ENCODE assay signal across 14 cellular contexts in the genomic region with DNA sequence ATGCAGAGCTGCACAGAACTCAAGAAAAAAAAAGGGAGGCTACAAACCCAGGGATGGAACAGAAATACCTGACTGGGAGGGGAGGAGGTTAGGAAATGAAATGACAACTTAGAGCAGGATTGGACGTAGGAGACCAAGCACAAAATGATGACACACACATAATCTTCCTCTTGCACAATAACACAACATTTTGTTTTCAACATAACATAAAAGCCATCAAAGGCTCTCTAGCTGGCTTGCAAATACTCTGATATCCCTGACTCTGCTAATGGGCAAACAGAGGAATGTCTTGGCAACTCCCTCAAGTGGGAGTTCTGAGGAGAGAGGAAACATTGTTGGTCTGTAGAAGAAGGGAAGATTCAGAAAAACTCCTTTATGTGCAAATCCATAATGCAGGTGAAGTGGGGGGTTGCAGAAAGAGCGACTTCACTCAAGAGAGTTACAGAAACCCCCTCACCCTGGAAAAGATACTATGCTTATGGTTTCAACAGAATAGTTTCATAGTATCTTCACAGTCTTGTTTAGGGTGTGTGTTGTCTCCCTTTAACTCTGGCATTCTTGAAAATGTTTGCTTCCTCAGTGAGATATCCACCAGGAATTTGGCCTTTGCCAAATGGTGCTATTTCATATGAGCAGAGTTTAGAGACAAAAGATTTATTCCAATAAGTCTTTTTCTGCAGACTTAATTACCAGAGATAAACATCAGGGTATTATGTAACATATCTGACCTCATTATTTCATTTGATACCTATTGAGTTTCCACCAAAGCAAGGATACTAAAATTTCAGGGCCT. TPM values are rescaled to one million over a fixed set of nuclear protein-coding genes. Genes with fewer than 3 reads are reported as not detected.
DNase-seq lines count a peak whose midpoint lies in the region; ATAC-seq, FAIRE-seq and TF ChIP-seq lines count a peak whose summit lies in the region.
"Had no signal": no experiment of that assay in that cellular context is flagged by ENCODE, and none has a peak within 500 bp of the region (broad histone marks: within the 10 kb centered on the region; RNA-seq: fewer than 3 reads in every experiment).

No MANE protein-coding gene starts in this region.

- peak overlapping the region; percentile 23 for H3K27ac Mint-ChIP-seq in chondrocyte (ENCODE audit: unreplicated experiment)
- H3K27ac Mint-ChIP-seq: activated naive CD4-positive, alpha-beta T cell treated with anti-CD3 and anti-CD28 coated beads, Interleukin-2, amount 10 ng/mL, durations not matched to agents 7 days and 5 days; B cell; T-helper 1 cell treated with Interleukin-12 subunit alpha and Interleukin-12 subunit beta and Interleukin-4 antibody, amounts not matched to agents 30 μg/mL and 1 μg/mL, for 36 hours had no signal

- H3K27me3 Mint-ChIP-seq in chondrocyte (ENCODE audit: low read depth), result no peaks in the 10 kb centered on the region
- H3K27me3 Mint-ChIP-seq: activated naive CD4-positive, alpha-beta T cell treated with anti-CD3 and anti-CD28 coated beads, Interleukin-2, amount 10 ng/mL, durations not matched to agents 7 days and 5 days; B cell had no signal

- H3K4ac ChIP-seq in mesenchymal stem cell (ENCODE audit: low read depth in 1 of 2, low read length in 2 of 2), result no peak overlapping the region

- H3K36me3 ChIP-seq in ACC112 (ENCODE audit: insufficient read depth, low read length), result 0 out of 2 replicates have a peak, but pooled peaks cover 7% of the 10 kb centered on the region
- peaks cover 26 to 37% of the 10 kb centered on the region in 2 experiments for H3K36me3 ChIP-seq in mesenchymal stem cell (ENCODE audit: control insufficient read depth in 1 of 2, insufficient read depth in 2 of 2, low read depth in 1 of 2, low read length in 2 of 2)
- peaks cover 2% of the 10 kb centered on the region for H3K36me3 ChIP-seq in BE2C

- TF ChIP-seq CTCF in chondrocyte (IDR thresholded peaks at IDR 0.05) (no peak), BE2C (IDR thresholded peaks at IDR 0.05; ENCODE audit: low read depth, low read length) (no peak)

- no peak overlapping the region for H2BK5ac ChIP-seq in mesenchymal stem cell (ENCODE audit: low read depth, low read length, poor library complexity, severe bottlenecking)

- no peak overlapping the region for H4K8ac ChIP-seq in mesenchymal stem cell (ENCODE audit: low read length)

- H2BK120ac ChIP-seq in mesenchymal stem cell (ENCODE audit: low read depth, low read length), result no peak overlapping the region

- peaks cover 61% of the 10 kb centered on the region for H3K4me1 Mint-ChIP-seq in chondrocyte (ENCODE audit: low read depth)
- H3K4me1 Mint-ChIP-seq: B cell had no signal

- H3K79me1 ChIP-seq in mesenchymal stem cell (replicated peaks; ENCODE audit: low read length, poor library complexity, severe bottlenecking), result peaks cover 4% of the 10 kb centered on the region

- no peak overlapping the region for H4K91ac ChIP-seq in mesenchymal stem cell (ENCODE audit: low read length)

- H2BK12ac ChIP-seq in mesenchymal stem cell (ENCODE audit: low read length in 2 of 2), result no peak overlapping the region

- H3K9ac ChIP-seq in mesenchymal stem cell (ENCODE audit: low read length), result peak overlapping the region; percentile 40

- no peaks in the 10 kb centered on the region for H3K79me2 ChIP-seq in ACC112 (ENCODE audit: control insufficient read depth, insufficient read depth, low read length, unreplicated experiment)

- no peak overlapping the region for H3K14ac ChIP-seq in mesenchymal stem cell (ENCODE audit: low read length in 2 of 2)

- H3K27ac ChIP-seq in ACC112 (ENCODE audit: low read depth, low read length), result peak overlapping the region; percentile 71
- peak overlapping the region; percentile 31 for H3K27ac ChIP-seq in mesenchymal stem cell (ENCODE audit: low read length, poor library complexity, severe bottlenecking)

- WGBS in mesenchymal stem cell, result 0% methylated on average over 1 of the region's 2 CpGs

- H2AFZ ChIP-seq in ACC112 (ENCODE audit: low read length, unreplicated experiment) (no peak overlapping the region), mesenchymal stem cell (ENCODE audit: low read depth, low read length) (no peak overlapping the region)

- peaks cover 12% of the 10 kb centered on the region for H3K36me3 Mint-ChIP-seq in chondrocyte (ENCODE audit: low read depth)

- H3K4me1 ChIP-seq in ACC112 (ENCODE audit: control insufficient read depth, insufficient read depth, low read length, unreplicated experiment) (peaks cover 64% of the 10 kb centered on the region), mesenchymal stem cell (ENCODE audit: control insufficient read depth, insufficient read depth, low read depth, low read length) (peaks cover 8% of the 10 kb centered on the region), BE2C (no peaks in the 10 kb centered on the region)

- no peak overlapping the region for H3K18ac ChIP-seq in mesenchymal stem cell (ENCODE audit: low read depth in 1 of 2, low read length in 2 of 2)

- ATAC-seq in stimulated activated naive CD8-positive, alpha-beta T cell treated with anti-CD3 and anti-CD28 coated beads, Interleukin-15, Interleukin-2, amounts not matched to agents 100 U/mL and 50 U/mL, for 24 hours, result no peak

- H2BK15ac ChIP-seq in mesenchymal stem cell (ENCODE audit: low read depth, poor library complexity, severe bottlenecking), result no peak overlapping the region

- H3K4me3 ChIP-seq in ACC112 (ENCODE audit: low read depth, low read length) (0 out of 2 replicates have a peak overlapping the region, but pooled peaks have one; percentile 9), mesenchymal stem cell (ENCODE audit: insufficient read depth in 1 of 2, low read depth in 1 of 2, low read length in 2 of 2) (no peak overlapping the region), BE2C (ENCODE audit: low read depth, low read length) (no peak overlapping the region)

- FAIRE-seq in HTR-8/SVneo (lab: Jason Lieb, UNC), result peak; percentile 70

- H3K9me3 ChIP-seq in mesenchymal stem cell (ENCODE audit: control insufficient read depth, low read length) (no peaks in the 10 kb centered on the region), BE2C (no peaks in the 10 kb centered on the region)

- no peak overlapping the region for H3K23ac ChIP-seq in mesenchymal stem cell (ENCODE audit: low read length in 2 of 2)

- no peak overlapping the region for H3K4me2 ChIP-seq in mesenchymal stem cell (ENCODE audit: low read length, poor library complexity, severe bottlenecking)

- DNase-seq in HTR-8/SVneo (ENCODE audit: insufficient read length, low spot score) (peak; percentile 57), chondrocyte (ENCODE audit: low spot score) (no peak), mesenchymal stem cell (peak; percentile 78), BE2C (no peak), HPDE6-E6E7 (ENCODE audit: extremely low spot score) (no peak), HuH-7 (ENCODE audit: low spot score) (no peak)
- DNase-seq in stimulated activated naive CD8-positive, alpha-beta T cell treated with anti-CD3 and anti-CD28 coated beads, Interleukin-15, Interleukin-2, amounts not matched to agents 100 U/mL and 50 U/mL, for 24 hours, result no peak
- DNase-seq: activated CD4-positive, alpha-beta T cell treated with anti-CD3 and anti-CD28 coated beads, Interleukin-2, amount 50 U/mL, for 4 hours; activated naive CD4-positive, alpha-beta T cell treated with anti-CD3 and anti-CD28 coated beads, Interleukin-2, amount 10 ng/mL, durations not matched to agents 7 days and 5 days; effector CD8-positive, alpha-beta T cell; stimulated activated CD4-positive, alpha-beta T cell treated with anti-CD3 and anti-CD28 coated beads, Interleukin-1b, Interleukin-23, amount 100 ng/mL, for 48 hours had no signal

- no peaks in the 10 kb centered on the region for H3K27me3 ChIP-seq in ACC112 (ENCODE audit: insufficient read depth, low read length)
- no peaks in the 10 kb centered on the region for H3K27me3 ChIP-seq in mesenchymal stem cell (ENCODE audit: control insufficient read depth in 1 of 2, insufficient read depth in 1 of 2, low read length in 2 of 2)
- H3K27me3 ChIP-seq in BE2C, result no peaks in the 10 kb centered on the region

- H3K4me3 Mint-ChIP-seq in chondrocyte (ENCODE audit: unreplicated experiment), result no peak overlapping the region
- H3K4me3 Mint-ChIP-seq: activated naive CD4-positive, alpha-beta T cell treated with anti-CD3 and anti-CD28 coated beads, Interleukin-2, amount 10 ng/mL, durations not matched to agents 7 days and 5 days; B cell; T-helper 1 cell treated with Interleukin-12 subunit alpha and Interleukin-12 subunit beta and Interleukin-4 antibody, amounts not matched to agents 30 μg/mL and 1 μg/mL, for 36 hours had no signal

- no peak overlapping the region for H2AK5ac ChIP-seq in mesenchymal stem cell (ENCODE audit: low read length, severe bottlenecking)

- H3K9me3 Mint-ChIP-seq in chondrocyte (ENCODE audit: low read depth), result peaks cover 4% of the 10 kb centered on the region
- H3K9me3 Mint-ChIP-seq: activated naive CD4-positive, alpha-beta T cell treated with anti-CD3 and anti-CD28 coated beads, Interleukin-2, amount 10 ng/mL, durations not matched to agents 7 days and 5 days; T-helper 1 cell treated with Interleukin-12 subunit alpha and Interleukin-12 subunit beta and Interleukin-4 antibody, amounts not matched to agents 30 μg/mL and 1 μg/mL, for 36 hours had no signal

RNA-seq across cellular contexts. Expression of a gene that starts 43.8 kb away (rescaled TPM):
- 210 to 446 TPM (median 215 TPM) in 3 replicates for total RNA-seq in chondrocyte
- 16.6 TPM for polyA plus RNA-seq in mesenchymal stem cell (2013, experiment 1 of 2)
- polyA plus RNA-seq in mesenchymal stem cell (2013, experiment 2 of 2), result 16.0 TPM
- 1.2 TPM for polyA plus RNA-seq in BE2C (2012; ENCODE audit: insufficient read depth, insufficient read length, low read depth)

RNA-seq across cellular contexts. Expression of a gene that starts 57.1 kb away (rescaled TPM):
- total RNA-seq in chondrocyte, result 34.7 to 50.2 TPM (median 35.9 TPM) in 3 replicates
- 20.3 TPM for polyA plus RNA-seq in mesenchymal stem cell (2013, experiment 1 of 2)
- polyA plus RNA-seq in mesenchymal stem cell (2013, experiment 2 of 2), result 20.0 TPM
- 39.9 TPM for polyA plus RNA-seq in BE2C (2012; ENCODE audit: insufficient read depth, insufficient read length, low read depth)

RNA-seq across cellular contexts. Expression of a gene that starts 57.2 kb away (rescaled TPM):
- total RNA-seq in chondrocyte, result 51.7 to 67.7 TPM (median 52.9 TPM) in 3 replicates
- 45.6 TPM for polyA plus RNA-seq in mesenchymal stem cell (2013, experiment 1 of 2)
- polyA plus RNA-seq in mesenchymal stem cell (2013, experiment 2 of 2), result 44.8 TPM
- 48.4 TPM for polyA plus RNA-seq in BE2C (2012; ENCODE audit: insufficient read depth, insufficient read length, low read depth)

Comparison
In these comparisons a context has a peak if more than half of its experiments do, and no peak if none do; other contexts are left out.
1. DNase-seq: peak in HTR-8/SVneo (single experiment) and mesenchymal stem cell (single experiment); none in chondrocyte (single experiment), BE2C (single experiment), HPDE6-E6E7 (single experiment), stimulated activated naive CD8-positive, alpha-beta T cell treated with anti-CD3 and anti-CD28 coated beads, Interleukin-15, Interleukin-2, amounts not matched to agents 100 U/mL and 50 U/mL, for 24 hours (single experiment) and HuH-7 (single experiment).